In the genomic region with DNA sequence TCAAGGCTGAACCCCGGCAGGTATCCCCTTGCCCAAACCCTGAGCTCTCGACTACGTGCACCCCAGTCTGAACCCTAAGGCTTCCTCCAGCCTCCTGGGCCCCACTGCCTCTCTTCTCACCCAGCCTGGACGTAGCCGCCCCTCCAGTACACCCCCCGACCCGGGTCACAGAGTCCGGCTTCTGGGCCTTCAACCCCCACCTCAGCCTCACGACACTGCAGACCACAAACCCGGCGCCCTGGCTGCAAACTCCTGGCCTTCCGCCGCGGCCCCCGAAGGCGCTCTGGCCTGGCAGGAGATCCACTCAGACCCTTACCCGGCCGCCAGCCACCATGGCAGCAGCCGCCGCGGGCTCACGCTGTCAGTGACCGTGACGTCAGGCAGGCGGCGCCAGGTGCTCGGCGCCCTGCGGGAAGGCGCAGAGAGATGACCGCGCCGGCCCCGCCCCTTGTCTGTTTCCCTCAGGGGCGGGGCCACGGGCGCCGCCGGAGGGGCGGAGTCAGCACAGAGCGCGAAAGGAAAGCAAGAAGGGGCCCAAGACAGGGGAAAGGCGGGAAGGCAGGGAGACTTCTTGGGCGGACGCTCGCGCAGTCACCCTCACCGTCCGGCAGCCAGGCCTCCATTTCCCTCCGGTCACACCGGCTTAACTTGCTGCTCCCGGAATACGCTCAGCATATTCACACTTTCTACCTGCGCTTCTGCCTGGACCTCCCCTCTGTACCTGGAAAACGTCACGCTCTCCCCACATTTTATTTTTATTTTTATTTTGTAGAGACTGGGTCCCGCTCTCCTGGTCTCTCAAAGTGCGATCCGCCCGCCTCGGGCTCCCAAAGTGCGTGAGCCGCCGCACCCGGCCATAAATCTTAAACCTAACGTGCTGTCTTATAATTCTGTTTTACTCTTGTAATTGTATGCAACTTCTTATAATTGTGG, we compare ENCODE assay signal across 8 cellular contexts. TPM values are rescaled to one million over a fixed set of nuclear protein-coding genes. Genes with fewer than 3 reads are reported as not detected.
A peak's percentile ranks its signal among the peaks of the same experiment; 100 is the strongest.
DNase-seq lines count a peak whose midpoint lies in the region; ATAC-seq lines count a peak whose summit lies in the region.

A gene with protein sequence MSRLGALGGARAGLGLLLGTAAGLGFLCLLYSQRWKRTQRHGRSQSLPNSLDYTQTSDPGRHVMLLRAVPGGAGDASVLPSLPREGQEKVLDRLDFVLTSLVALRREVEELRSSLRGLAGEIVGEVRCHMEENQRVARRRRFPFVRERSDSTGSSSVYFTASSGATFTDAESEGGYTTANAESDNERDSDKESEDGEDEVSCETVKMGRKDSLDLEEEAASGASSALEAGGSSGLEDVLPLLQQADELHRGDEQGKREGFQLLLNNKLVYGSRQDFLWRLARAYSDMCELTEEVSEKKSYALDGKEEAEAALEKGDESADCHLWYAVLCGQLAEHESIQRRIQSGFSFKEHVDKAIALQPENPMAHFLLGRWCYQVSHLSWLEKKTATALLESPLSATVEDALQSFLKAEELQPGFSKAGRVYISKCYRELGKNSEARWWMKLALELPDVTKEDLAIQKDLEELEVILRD (minus strand): TSS at position 372 of the 933 bp plus-strand sequence. CDS start 471 bp downstream, outside the sequence.

- CTCF ChIA-PET in CD8-positive, alpha-beta memory T cell (lab: Charles Lee) = interaction anchor here (1.1 to 2.1 kb wide), 3 partner anchors 10 to 27 kb away, joined by 4 to 7 read pairs (median 6); no protein-coding TSS in a partner anchor
- CTCF ChIA-PET in activated CD8-positive, alpha-beta memory T cell treated with anti-CD3 and anti-CD28 coated beads for 36 hours (lab: Charles Lee) = interaction anchor here (0.7 kb wide), 1 partner anchor 27 kb away, joined by 3 read pairs; no protein-coding TSS in a partner anchor

- H3K27me3 Mint-ChIP-seq in CD8-positive, alpha-beta memory T cell = no peaks in the 10 kb centered on the region
- no peaks in the 10 kb centered on the region for H3K27me3 Mint-ChIP-seq in memory B cell

- peaks cover 19 to 33% (median 29%) of the 10 kb centered on the region in 3 donors for H3K4me1 Mint-ChIP-seq in CD8-positive, alpha-beta memory T cell
- H3K4me1 Mint-ChIP-seq in memory B cell = peaks cover 3% of the 10 kb centered on the region

- peak within 1 kb of the TSS; percentile 88 to 98 (median 95) for H3K27ac Mint-ChIP-seq in CD8-positive, alpha-beta memory T cell
- peak within 1 kb of the TSS; percentile 90 for H3K27ac Mint-ChIP-seq in memory B cell

- peak within 1 kb of the TSS; percentile 86 to 99 (median 93) for H3K4me3 Mint-ChIP-seq in CD8-positive, alpha-beta memory T cell
- H3K4me3 Mint-ChIP-seq in memory B cell = peak within 1 kb of the TSS; percentile 93

- H3K9me3 Mint-ChIP-seq in CD8-positive, alpha-beta memory T cell = no peaks in the 10 kb centered on the region
- no peaks in the 10 kb centered on the region for H3K9me3 Mint-ChIP-seq in memory B cell

- POLR2A ChIA-PET in CD8-positive, alpha-beta memory T cell (lab: Charles Lee) = interaction anchor here (1.0 kb wide), 1 partner anchor 60 kb away, joined by 4 read pairs; a partner anchor contains a TSS
- POLR2A ChIA-PET in activated CD8-positive, alpha-beta memory T cell treated with anti-CD3 and anti-CD28 coated beads for 36 hours (lab: Charles Lee) = no interaction called here

- peak within 1 kb of the TSS; percentile 75 for H3K4me3 ChIP-seq in CD8-positive, alpha-beta memory T cell (ENCODE audit: low read length)

- H3K36me3 ChIP-seq in CD8-positive, alpha-beta memory T cell (ENCODE audit: insufficient read depth, low read length) = peaks cover 18% of the 10 kb centered on the region

- peak; percentile 90 to 95 (median 91) for DNase-seq in CD8-positive, alpha-beta memory T cell
- DNase-seq in HT-29 (ENCODE audit: low spot score) (peak; percentile 97), NOMO-1 treated with DMSO at 0.1 percent for 48 hours (lab: John Stamatoyannopoulos, UW; ENCODE audit: unreplicated experiment) (peak; percentile 91), memory B cell (ENCODE audit: low spot score in 2 of 2) (peak; percentile 89 to 90)
- peak; percentile 92 for DNase-seq in effector CD8-positive, alpha-beta T cell (lab: John Stamatoyannopoulos, UW)
- DNase-seq in stimulated activated CD8-positive, alpha-beta memory T cell treated with anti-CD3 and anti-CD28 coated beads, Interleukin-12 subunit alpha, Interleukin-12 subunit beta, amount 100 ng/mL, for 24 hours (ENCODE audit: extremely low read depth) = peak; percentile 83

- ATAC-seq in GM19468 (IDR thresholded peaks at IDR 0.05; ENCODE audit: extremely low read depth, unreplicated experiment) = peak; percentile 51
- ATAC-seq in memory B cell (ENCODE audit: low read depth) = peak; percentile 94

- no peaks in the 10 kb centered on the region for H3K27me3 ChIP-seq in CD8-positive, alpha-beta memory T cell (ENCODE audit: insufficient read depth, low read length, poor library complexity, severe bottlenecking)

- H3K4me1 ChIP-seq in CD8-positive, alpha-beta memory T cell (ENCODE audit: insufficient read depth, low read length) = peaks cover 15% of the 10 kb centered on the region

- H3K27ac ChIP-seq in CD8-positive, alpha-beta memory T cell (ENCODE audit: low read depth, low read length) = peak within 1 kb of the TSS; percentile 92

- peaks cover 0 to 39% (median 1%) of the 10 kb centered on the region in 3 donors for H3K36me3 Mint-ChIP-seq in CD8-positive, alpha-beta memory T cell
- H3K36me3 Mint-ChIP-seq in memory B cell = peaks cover 10% of the 10 kb centered on the region

- no peaks in the 10 kb centered on the region for H3K9me3 ChIP-seq in CD8-positive, alpha-beta memory T cell (ENCODE audit: low read length)

RNA-seq across cellular contexts. Expression of the gene that starts here (rescaled TPM):
- total RNA-seq in CD8-positive, alpha-beta memory T cell = 10 to 100 TPM; 42.4 to 43.3 TPM
- polyA plus RNA-seq in CD8-positive, alpha-beta memory T cell = 35.1 TPM
- 33.2 and 35.7 TPM in 2 replicates for total RNA-seq in HT-29 (2014; rRNA removed; shearing (Covaris generic))
- 10 to 100 TPM; 39.4 to 43.4 TPM for total RNA-seq in activated CD8-positive, alpha-beta memory T cell treated with anti-CD3 and anti-CD28 coated beads for 36 hours

Comparison
In these comparisons a context has a peak if more than half of its experiments do, and no peak if none do; other contexts are left out.
1. Peak in every context shown above with its lines: DNase-seq, ATAC-seq, H3K4me3 ChIP-seq and H3K27ac ChIP-seq.